ENCODE assay signal across 13 cellular contexts in the genomic region with DNA sequence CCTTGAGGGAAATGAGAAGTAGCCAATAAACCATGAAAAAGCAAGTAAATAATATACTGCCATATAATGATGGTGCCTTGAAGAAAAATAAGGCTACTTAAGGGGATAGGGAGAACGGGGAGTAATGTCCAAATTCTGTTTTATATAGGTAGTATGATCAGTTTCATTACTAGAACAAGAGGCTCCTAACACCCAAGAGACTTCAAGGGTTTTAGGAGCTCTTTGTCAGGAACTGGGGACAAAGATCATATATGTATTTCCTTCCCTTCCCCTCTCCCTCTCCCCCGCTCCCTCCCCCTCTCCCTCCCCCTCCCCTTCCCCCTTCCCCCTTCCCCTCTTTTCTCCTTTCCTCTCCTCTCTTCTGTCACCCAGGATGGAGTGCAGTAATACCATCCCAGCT.
"Had no signal": no experiment of that assay in that cellular context is flagged by ENCODE, and none has a peak within 500 bp of the region (broad histone marks: within the 10 kb centered on the region; RNA-seq: fewer than 3 reads in every experiment).

No MANE protein-coding gene starts in this region.

- DNase-seq: effector CD8-positive, alpha-beta T cell; kidney glomerular epithelial cell; mammary epithelial cell; naive thymus-derived CD4-positive, alpha-beta T cell; nephron progenitor cell; posterior cingulate gyrus; small intestine; stimulated activated CD4-positive, alpha-beta T cell treated with anti-CD3 and anti-CD28 coated beads, Interleukin-12 subunit alpha, Interleukin-12 subunit beta, amount 100 ng/mL, for 4 hours; stimulated activated naive CD8-positive, alpha-beta T cell treated with anti-CD3 and anti-CD28 coated beads, Interleukin-15, Interleukin-2, amounts not matched to agents 100 U/mL and 50 U/mL, for 24 hours; transverse colon had no signal

- H3K27me3 ChIP-seq: right atrium auricular region, transverse colon had no signal

- H3K9me3 ChIP-seq: transverse colon had no signal

- H3K27ac ChIP-seq: coronary artery, right atrium auricular region, transverse colon had no signal

- H3K36me3 ChIP-seq: transverse colon had no signal

- ATAC-seq: naive thymus-derived CD4-positive, alpha-beta T cell; stimulated activated naive CD8-positive, alpha-beta T cell treated with anti-CD3 and anti-CD28 coated beads, Interleukin-15, Interleukin-2, amounts not matched to agents 100 U/mL and 50 U/mL, for 24 hours had no signal

- FAIRE-seq: islet of Langerhans, small intestine had no signal

- H3K4me3 ChIP-seq: coronary artery, right atrium auricular region, transverse colon had no signal

- H3K4me1 ChIP-seq: right atrium auricular region, transverse colon had no signal
